Comparison of ENCODE assay signal across 8 cellular contexts in the genomic region with DNA sequence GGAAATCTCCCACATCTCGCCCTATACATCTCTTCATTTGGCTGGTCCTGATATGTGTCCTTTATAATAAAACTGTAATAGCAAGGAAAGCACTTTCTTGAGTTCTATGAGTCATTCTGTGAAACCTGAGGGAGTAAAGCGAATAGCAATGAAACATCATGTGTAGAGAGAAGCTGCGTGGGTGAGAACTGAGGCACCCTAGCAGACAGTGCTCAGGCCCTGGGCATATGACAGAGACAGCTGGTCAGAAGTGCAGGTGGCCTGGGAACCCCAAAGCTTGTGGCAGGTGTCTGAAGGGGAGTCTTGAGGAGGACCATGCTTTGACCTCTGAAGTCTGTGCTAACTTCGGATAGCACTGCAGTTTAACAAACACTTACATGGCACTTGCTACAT. TPM values are rescaled to one million over a fixed set of nuclear protein-coding genes. Genes with fewer than 3 reads are reported as not detected.
A peak's percentile ranks its signal among the peaks of the same experiment; 100 is the strongest.
DNase-seq lines count a peak whose midpoint lies in the region; ATAC-seq and TF ChIP-seq lines count a peak whose summit lies in the region.

No MANE protein-coding gene starts in this region.

- no peaks in the 10 kb centered on the region for H3K9me3 ChIP-seq in esophagus muscularis mucosa

- no peaks in the 10 kb centered on the region for H3K9me3 Mint-ChIP-seq in WTC11
- H3K9me3 Mint-ChIP-seq in nephron: no peaks in the 10 kb centered on the region

- H3K27me3 ChIP-seq in esophagus muscularis mucosa: no peaks in the 10 kb centered on the region

- H3K27ac ChIP-seq in esophagus muscularis mucosa (replicated peaks in 1 of 4): no peak overlapping the region

- H3K27ac Mint-ChIP-seq in WTC11 (peak overlapping the region; percentile 91), nephron (peak overlapping the region; percentile 98)

- whole genome bisulfite sequencing in esophagus muscularis mucosa: 93% methylated on average over 4 of the region's 4 CpGs

- TF ChIP-seq CTCF in WTC11 (IDR thresholded peaks at IDR 0.05) (no peak), nephron (IDR thresholded peaks at IDR 0.05; ENCODE audit: unreplicated experiment in 3 of 3) (no peak), esophagus muscularis mucosa (IDR thresholded peaks at IDR 0.05) (no peak)

- H3K4me3 Mint-ChIP-seq in WTC11 (no peak overlapping the region), nephron (no peak overlapping the region)

- H3K4me1 ChIP-seq in esophagus muscularis mucosa: peaks cover 3 to 20% (median 18%) of the 10 kb centered on the region in 4 donors

- DNase-seq in WTC11 (ENCODE audit: low spot score): no peak
- no peak for DNase-seq in COR-L47 (lab: John Stamatoyannopoulos, UW)
- no peak for DNase-seq in NCI-H1436 treated with DMSO at 0.1 percent for 48 hours (lab: John Stamatoyannopoulos, UW)
- DNase-seq in esophagus muscularis mucosa (ENCODE audit: extremely low spot score): no peak
- no peak for DNase-seq in HT-29 (ENCODE audit: low spot score)

- TF ChIP-seq EP300 in esophagus muscularis mucosa (IDR thresholded peaks at IDR 0.05): no peak

- H3K36me3 Mint-ChIP-seq in WTC11: peaks cover 3% of the 10 kb centered on the region; the same call in 1 of the 2 replicates
- H3K36me3 Mint-ChIP-seq in nephron (ENCODE audit: low read depth): peaks cover under 1% of the 10 kb centered on the region

- intact Hi-C loops in esophagus muscularis mucosa (cut with DNase I): no loop called here

- POLR2A ChIA-PET in WTC11 (lab: Charles Lee): interaction anchor here (1.4 kb wide), 1 partner anchor 12 kb away, joined by 3 read pairs; no protein-coding TSS in a partner anchor

- peak; percentile 68 for ATAC-seq in GM18519 (IDR thresholded peaks at IDR 0.05; ENCODE audit: low FRiP score, unreplicated experiment)
- ATAC-seq in HG02623 (IDR thresholded peaks at IDR 0.05; ENCODE audit: unreplicated experiment): peak; percentile 48
- no peak for ATAC-seq in WTC11

- H3K4me1 Mint-ChIP-seq in WTC11: peaks cover 32% of the 10 kb centered on the region
- H3K4me1 Mint-ChIP-seq in nephron: peaks cover 32% of the 10 kb centered on the region

- TF ChIP-seq POLR2A in esophagus muscularis mucosa (IDR thresholded peaks at IDR 0.05; ENCODE audit: low read depth): no peak

- H3K36me3 ChIP-seq in esophagus muscularis mucosa: peaks cover 5 to 15% (median 9%) of the 10 kb centered on the region in 4 donors

- no peak overlapping the region for H3K4me3 ChIP-seq in esophagus muscularis mucosa

- H3K27me3 Mint-ChIP-seq in WTC11 (ENCODE audit: low read depth): no peaks in the 10 kb centered on the region
- H3K27me3 Mint-ChIP-seq in nephron (ENCODE audit: low read depth): no peaks in the 10 kb centered on the region

- CTCF ChIA-PET in WTC11 (lab: Charles Lee): interaction anchor here (0.5 to 1.1 kb wide), 2 partner anchors 24 to 75 kb away, joined by 3 read pairs; no protein-coding TSS in a partner anchor

TF ChIP-seq in WTC11, 78 proteins besides CTCF, POLR2A, EP300 and RAD21:
- no peak for TF ChIP-seq NR3C1 (CRISPR knock-in tag; conservative IDR thresholded peaks at IDR 0.05; ENCODE audit: low read depth)
- TF ChIP-seq, protein P1, sequence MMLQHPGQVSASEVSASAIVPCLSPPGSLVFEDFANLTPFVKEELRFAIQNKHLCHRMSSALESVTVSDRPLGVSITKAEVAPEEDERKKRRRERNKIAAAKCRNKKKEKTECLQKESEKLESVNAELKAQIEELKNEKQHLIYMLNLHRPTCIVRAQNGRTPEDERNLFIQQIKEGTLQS (CRISPR knock-in tag; conservative IDR thresholded peaks at IDR 0.05): no peak
- TF ChIP-seq, protein P2, sequence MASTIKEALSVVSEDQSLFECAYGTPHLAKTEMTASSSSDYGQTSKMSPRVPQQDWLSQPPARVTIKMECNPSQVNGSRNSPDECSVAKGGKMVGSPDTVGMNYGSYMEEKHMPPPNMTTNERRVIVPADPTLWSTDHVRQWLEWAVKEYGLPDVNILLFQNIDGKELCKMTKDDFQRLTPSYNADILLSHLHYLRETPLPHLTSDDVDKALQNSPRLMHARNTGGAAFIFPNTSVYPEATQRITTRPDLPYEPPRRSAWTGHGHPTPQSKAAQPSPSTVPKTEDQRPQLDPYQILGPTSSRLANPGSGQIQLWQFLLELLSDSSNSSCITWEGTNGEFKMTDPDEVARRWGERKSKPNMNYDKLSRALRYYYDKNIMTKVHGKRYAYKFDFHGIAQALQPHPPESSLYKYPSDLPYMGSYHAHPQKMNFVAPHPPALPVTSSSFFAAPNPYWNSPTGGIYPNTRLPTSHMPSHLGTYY (CRISPR knock-in tag; IDR thresholded peaks at IDR 0.05): no peak
- TF ChIP-seq, protein P3, sequence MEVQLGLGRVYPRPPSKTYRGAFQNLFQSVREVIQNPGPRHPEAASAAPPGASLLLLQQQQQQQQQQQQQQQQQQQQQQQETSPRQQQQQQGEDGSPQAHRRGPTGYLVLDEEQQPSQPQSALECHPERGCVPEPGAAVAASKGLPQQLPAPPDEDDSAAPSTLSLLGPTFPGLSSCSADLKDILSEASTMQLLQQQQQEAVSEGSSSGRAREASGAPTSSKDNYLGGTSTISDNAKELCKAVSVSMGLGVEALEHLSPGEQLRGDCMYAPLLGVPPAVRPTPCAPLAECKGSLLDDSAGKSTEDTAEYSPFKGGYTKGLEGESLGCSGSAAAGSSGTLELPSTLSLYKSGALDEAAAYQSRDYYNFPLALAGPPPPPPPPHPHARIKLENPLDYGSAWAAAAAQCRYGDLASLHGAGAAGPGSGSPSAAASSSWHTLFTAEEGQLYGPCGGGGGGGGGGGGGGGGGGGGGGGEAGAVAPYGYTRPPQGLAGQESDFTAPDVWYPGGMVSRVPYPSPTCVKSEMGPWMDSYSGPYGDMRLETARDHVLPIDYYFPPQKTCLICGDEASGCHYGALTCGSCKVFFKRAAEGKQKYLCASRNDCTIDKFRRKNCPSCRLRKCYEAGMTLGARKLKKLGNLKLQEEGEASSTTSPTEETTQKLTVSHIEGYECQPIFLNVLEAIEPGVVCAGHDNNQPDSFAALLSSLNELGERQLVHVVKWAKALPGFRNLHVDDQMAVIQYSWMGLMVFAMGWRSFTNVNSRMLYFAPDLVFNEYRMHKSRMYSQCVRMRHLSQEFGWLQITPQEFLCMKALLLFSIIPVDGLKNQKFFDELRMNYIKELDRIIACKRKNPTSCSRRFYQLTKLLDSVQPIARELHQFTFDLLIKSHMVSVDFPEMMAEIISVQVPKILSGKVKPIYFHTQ (CRISPR knock-in tag; IDR thresholded peaks at IDR 0.05): no peak
- TF ChIP-seq ESRRA (CRISPR knock-in tag; IDR thresholded peaks at IDR 0.05; ENCODE audit: borderline replicate concordance): no peak
- TF ChIP-seq GRHL2 (CRISPR knock-in tag; IDR thresholded peaks at IDR 0.05; ENCODE audit: insufficient replicate concordance, severe bottlenecking): no peak
- TF ChIP-seq ZNF138 (CRISPR knock-in tag; conservative IDR thresholded peaks at IDR 0.05): no peak
- TF ChIP-seq GTF2I (CRISPR knock-in tag; conservative IDR thresholded peaks at IDR 0.05): no peak

RNA-seq across cellular contexts. Expression of a gene that starts 1.3 kb away (rescaled TPM):
- total RNA-seq in WTC11 (2021) (15.6 to 18.9 TPM (median 17.9 TPM) in 3 replicates), esophagus muscularis mucosa (10 to 100 TPM; 10.4 to 15.6 (median 11.2) TPM)
- total RNA-seq in HT-29 (2014; rRNA removed; shearing (Covaris generic)): 3.5 and 8.4 TPM in 2 replicates

RNA-seq across cellular contexts. Expression of a gene that starts 36.8 kb away (rescaled TPM):
- total RNA-seq in WTC11 (2021) (68.6 to 89.2 TPM (median 76.0 TPM) in 3 replicates), esophagus muscularis mucosa (10 to 100 TPM; 25.2 to 45.2 (median 37.1) TPM)
- 50.6 and 56.3 TPM in 2 replicates for total RNA-seq in HT-29 (2014; rRNA removed; shearing (Covaris generic))
